Comparison of ENCODE assay signal across 18 cellular contexts in the genomic region with DNA sequence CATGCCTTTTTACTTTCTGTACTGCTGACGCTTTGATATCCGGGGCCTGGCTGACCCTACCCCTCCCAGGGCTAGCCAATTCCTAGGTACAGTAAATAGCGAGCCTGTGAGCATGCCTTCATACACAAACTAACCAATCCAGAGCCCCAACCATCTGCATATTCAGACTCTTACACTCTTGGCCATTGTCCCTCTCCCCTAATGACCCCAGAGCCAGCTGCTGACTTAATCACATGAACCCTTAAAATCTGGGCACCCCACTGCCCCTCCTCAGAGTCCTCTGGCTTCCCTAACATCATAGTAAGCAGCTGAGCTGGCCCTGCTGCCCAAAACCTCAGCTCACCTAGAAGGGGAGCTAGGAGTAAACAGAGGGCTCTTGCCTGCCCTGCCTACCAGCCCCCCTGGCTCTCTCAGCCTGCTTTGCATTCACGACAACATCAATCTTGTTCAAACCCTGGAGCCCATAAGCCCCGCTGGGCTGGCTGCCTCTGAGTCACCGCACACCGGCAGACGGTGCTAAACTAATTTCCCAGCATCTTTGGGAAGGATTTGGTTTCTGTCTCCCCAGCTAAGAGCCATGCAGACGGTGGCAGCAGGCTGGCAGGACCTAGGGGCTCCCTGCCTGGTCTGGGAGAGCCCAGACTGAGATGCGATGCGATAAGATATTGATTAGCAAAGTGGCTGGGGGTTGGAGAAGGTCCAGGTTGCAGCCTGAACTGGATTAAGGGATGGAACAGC.
DNase-seq lines count a peak whose midpoint lies in the region; ATAC-seq and TF ChIP-seq lines count a peak whose summit lies in the region.
"Had no signal": no experiment of that assay in that cellular context is flagged by ENCODE, and none has a peak within 500 bp of the region (broad histone marks: within the 10 kb centered on the region; RNA-seq: fewer than 3 reads in every experiment).

No MANE protein-coding gene starts in this region.

- H3K9me3 ChIP-seq in endodermal cell (ENCODE audit: control insufficient read depth, low read length), result no peaks in the 10 kb centered on the region
- H3K9me3 ChIP-seq: body of pancreas, gastrocnemius medialis, left ventricle myocardium inferior, transverse colon had no signal

- no peaks in the 10 kb centered on the region for H3K27me3 ChIP-seq in endodermal cell (ENCODE audit: control insufficient read depth, insufficient read depth, low read length, poor library complexity, severe bottlenecking)
- H3K27me3 ChIP-seq: body of pancreas, transverse colon had no signal

- TF ChIP-seq CTCF in endodermal cell (conservative IDR thresholded peaks at IDR 0.05), result no peak
- no peak for TF ChIP-seq CTCF in retinal pigment epithelial cell (conservative IDR thresholded peaks at IDR 0.05; ENCODE audit: low read depth, low read length)
- TF ChIP-seq CTCF in natural killer cell (IDR thresholded peaks at IDR 0.05), result no peak

- intact Hi-C loops in natural killer cell (cut with micrococcal nuclease), result no loop called here

- H3K9me3 Mint-ChIP-seq in endodermal cell (no peaks in the 10 kb centered on the region), natural killer cell (no peaks in the 10 kb centered on the region)
- H3K9me3 Mint-ChIP-seq: activated T-cell treated with anti-CD3 and anti-CD28 coated beads, Interleukin-2, amount 50 U/mL, for 72 hours had no signal

- DNase-seq in NCI-H1694 treated with DMSO at 0.1 percent for 48 hours (lab: John Stamatoyannopoulos, UW) (peak; percentile 12), NCI-H1694 (lab: John Stamatoyannopoulos, UW) (no peak), NCI-H2171 (lab: John Stamatoyannopoulos, UW) (peak; percentile 56), endodermal cell (peak; percentile 90), retinal pigment epithelial cell (ENCODE audit: low read depth) (peak; percentile 89), natural killer cell (no peak)
- DNase-seq in activated naive CD4-positive, alpha-beta T cell treated with anti-CD3 and anti-CD28 coated beads, Interleukin-2, amount 50 U/mL, for 16 hours, result no peak
- DNase-seq: 8988T; activated CD4-positive, alpha-beta T cell treated with anti-CD3 and anti-CD28 coated beads for 48 hours; activated T-cell treated with anti-CD3 and anti-CD28 coated beads, Interleukin-2, amount 50 U/mL, for 72 hours; body of pancreas; Calu3; gastrocnemius medialis; GOT3; left ventricle myocardium inferior; T-helper 1 cell; transverse colon had no signal

- H3K36me3 ChIP-seq in endodermal cell (ENCODE audit: control insufficient read depth, insufficient read depth, low read length), result no peaks in the 10 kb centered on the region
- H3K36me3 ChIP-seq: gastrocnemius medialis, left ventricle myocardium inferior, transverse colon had no signal

- H3K4me1 Mint-ChIP-seq in endodermal cell (peaks cover 20% of the 10 kb centered on the region), natural killer cell (no peaks in the 10 kb centered on the region)

- peak overlapping the region; percentile 38 for H3K4me3 ChIP-seq in endodermal cell (ENCODE audit: low read length)
- peak overlapping the region; percentile 7 for H3K4me3 ChIP-seq in retinal pigment epithelial cell (ENCODE audit: low read length)
- H3K4me3 ChIP-seq: body of pancreas, gastrocnemius medialis, left ventricle myocardium inferior, transverse colon had no signal

- H3K27me3 Mint-ChIP-seq in endodermal cell (ENCODE audit: insufficient read depth) (peaks cover 1% of the 10 kb centered on the region), natural killer cell (ENCODE audit: low read depth in 2 of 2) (peaks cover 8 to 10% of the 10 kb centered on the region in 2 donors)

- no peak for ATAC-seq in natural killer cell
- no peak for ATAC-seq in GM18861 (IDR thresholded peaks at IDR 0.05; ENCODE audit: unreplicated experiment)
- ATAC-seq: activated T-cell treated with anti-CD3 and anti-CD28 coated beads, Interleukin-2, amount 50 U/mL, for 72 hours; body of pancreas; gastrocnemius medialis had no signal

- H3K4me1 ChIP-seq in endodermal cell (ENCODE audit: control insufficient read depth, insufficient read depth, low read length), result peaks cover 10% of the 10 kb centered on the region
- H3K4me1 ChIP-seq: body of pancreas, gastrocnemius medialis, left ventricle myocardium inferior, transverse colon had no signal

- H3K9ac ChIP-seq in endodermal cell (ENCODE audit: extremely low read depth, low read length, poor library complexity, severe bottlenecking), result no peak overlapping the region

- peak overlapping the region; percentile 95 for H3K27ac Mint-ChIP-seq in endodermal cell
- no peak overlapping the region for H3K27ac Mint-ChIP-seq in natural killer cell
- H3K27ac Mint-ChIP-seq: activated T-cell treated with anti-CD3 and anti-CD28 coated beads, Interleukin-2, amount 50 U/mL, for 72 hours had no signal

- 18 to 21% methylated on average over 4 to 11 of the region's 11 CpGs for WGBS in endodermal cell (ENCODE audit: insufficient coverage in 1 of 2, insufficient read length in 1 of 2), 2 experiments

- H3K4me3 Mint-ChIP-seq in endodermal cell (peak overlapping the region; percentile 34), natural killer cell (no peak overlapping the region)
- H3K4me3 Mint-ChIP-seq: activated T-cell treated with anti-CD3 and anti-CD28 coated beads, Interleukin-2, amount 50 U/mL, for 72 hours had no signal

- peak overlapping the region; percentile 75 for H3K27ac ChIP-seq in endodermal cell (ENCODE audit: low read depth, low read length)
- H3K27ac ChIP-seq: body of pancreas, gastrocnemius medialis, left ventricle myocardium inferior, transverse colon had no signal

- H3K36me3 Mint-ChIP-seq in endodermal cell (ENCODE audit: low read depth) (no peaks in the 10 kb centered on the region), natural killer cell (no peaks in the 10 kb centered on the region)

Comparison
In these comparisons a context has a peak if more than half of its experiments do, and no peak if none do; other contexts are left out.
1. DNase-seq: peak in NCI-H1694 treated with DMSO at 0.1 percent for 48 hours (single experiment), NCI-H2171 (single experiment), endodermal cell (single experiment) and retinal pigment epithelial cell (single experiment); none in NCI-H1694 (single experiment), natural killer cell (single experiment) and activated naive CD4-positive, alpha-beta T cell treated with anti-CD3 and anti-CD28 coated beads, Interleukin-2, amount 50 U/mL, for 16 hours (single experiment).